In the genomic region with DNA sequence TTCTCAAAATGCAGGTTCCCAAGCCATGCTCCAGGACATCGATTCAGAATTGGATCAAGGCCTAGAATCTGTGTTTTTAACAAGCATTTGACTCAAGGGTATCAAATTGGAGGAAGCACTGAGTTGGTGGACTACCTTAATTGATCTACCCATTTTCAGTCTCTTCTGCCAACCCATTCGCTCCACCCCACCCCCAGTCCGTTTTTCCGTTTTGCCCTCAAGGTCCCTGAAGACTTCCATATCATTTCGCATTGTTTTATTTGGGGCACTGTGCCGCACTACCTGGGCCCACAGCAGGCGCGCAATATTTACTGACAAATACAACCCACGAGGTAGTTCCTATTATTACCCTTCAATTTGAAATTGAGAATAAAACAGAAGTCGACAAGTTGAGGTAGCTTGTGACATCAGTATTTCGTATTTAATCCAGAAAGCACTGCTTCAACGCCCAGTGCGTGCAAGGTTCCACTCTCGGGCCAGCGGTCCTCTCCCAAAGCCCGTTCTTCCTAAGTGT, we compare ENCODE assay signal across 1 cellular context.
TF ChIP-seq lines count a peak whose summit lies in the region.

No MANE protein-coding gene starts in this region.

TF ChIP-seq in K562, 482 proteins besides CTCF, POLR2A, EP300 and RAD21 (continued from another document and continues in another):
- no peak for TF ChIP-seq ETS1 (conservative IDR thresholded peaks at IDR 0.05; ENCODE audit: control insufficient read depth, low read depth, low read length)
- TF ChIP-seq ZSCAN32 (CRISPR knock-in tag; IDR thresholded peaks at IDR 0.05), result no peak
- no peak for TF ChIP-seq ZNF436 (CRISPR knock-in tag; IDR thresholded peaks at IDR 0.05)
- TF ChIP-seq BRD9 (IDR thresholded peaks at IDR 0.05; ENCODE audit: low read depth, partially characterized antibody), result peak; percentile 71
- TF ChIP-seq, protein P1, sequence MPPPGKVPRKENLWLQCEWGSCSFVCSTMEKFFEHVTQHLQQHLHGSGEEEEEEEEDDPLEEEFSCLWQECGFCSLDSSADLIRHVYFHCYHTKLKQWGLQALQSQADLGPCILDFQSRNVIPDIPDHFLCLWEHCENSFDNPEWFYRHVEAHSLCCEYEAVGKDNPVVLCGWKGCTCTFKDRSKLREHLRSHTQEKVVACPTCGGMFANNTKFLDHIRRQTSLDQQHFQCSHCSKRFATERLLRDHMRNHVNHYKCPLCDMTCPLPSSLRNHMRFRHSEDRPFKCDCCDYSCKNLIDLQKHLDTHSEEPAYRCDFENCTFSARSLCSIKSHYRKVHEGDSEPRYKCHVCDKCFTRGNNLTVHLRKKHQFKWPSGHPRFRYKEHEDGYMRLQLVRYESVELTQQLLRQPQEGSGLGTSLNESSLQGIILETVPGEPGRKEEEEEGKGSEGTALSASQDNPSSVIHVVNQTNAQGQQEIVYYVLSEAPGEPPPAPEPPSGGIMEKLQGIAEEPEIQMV (tag; conservative IDR thresholded peaks at IDR 0.05; ENCODE audit: low read depth), result no peak
- TF ChIP-seq HNRNPH1 (optimal IDR thresholded peaks at IDR 0.05; ENCODE audit: low read depth, low read length), result no peak
- no peak for TF ChIP-seq HMBOX1 (IDR thresholded peaks at IDR 0.05)
- TF ChIP-seq ZKSCAN3 (CRISPR knock-in tag; IDR thresholded peaks at IDR 0.05), result no peak
- TF ChIP-seq PHF20 (IDR thresholded peaks at IDR 0.05; ENCODE audit: partially characterized antibody), result no peak
- TF ChIP-seq, protein P2, sequence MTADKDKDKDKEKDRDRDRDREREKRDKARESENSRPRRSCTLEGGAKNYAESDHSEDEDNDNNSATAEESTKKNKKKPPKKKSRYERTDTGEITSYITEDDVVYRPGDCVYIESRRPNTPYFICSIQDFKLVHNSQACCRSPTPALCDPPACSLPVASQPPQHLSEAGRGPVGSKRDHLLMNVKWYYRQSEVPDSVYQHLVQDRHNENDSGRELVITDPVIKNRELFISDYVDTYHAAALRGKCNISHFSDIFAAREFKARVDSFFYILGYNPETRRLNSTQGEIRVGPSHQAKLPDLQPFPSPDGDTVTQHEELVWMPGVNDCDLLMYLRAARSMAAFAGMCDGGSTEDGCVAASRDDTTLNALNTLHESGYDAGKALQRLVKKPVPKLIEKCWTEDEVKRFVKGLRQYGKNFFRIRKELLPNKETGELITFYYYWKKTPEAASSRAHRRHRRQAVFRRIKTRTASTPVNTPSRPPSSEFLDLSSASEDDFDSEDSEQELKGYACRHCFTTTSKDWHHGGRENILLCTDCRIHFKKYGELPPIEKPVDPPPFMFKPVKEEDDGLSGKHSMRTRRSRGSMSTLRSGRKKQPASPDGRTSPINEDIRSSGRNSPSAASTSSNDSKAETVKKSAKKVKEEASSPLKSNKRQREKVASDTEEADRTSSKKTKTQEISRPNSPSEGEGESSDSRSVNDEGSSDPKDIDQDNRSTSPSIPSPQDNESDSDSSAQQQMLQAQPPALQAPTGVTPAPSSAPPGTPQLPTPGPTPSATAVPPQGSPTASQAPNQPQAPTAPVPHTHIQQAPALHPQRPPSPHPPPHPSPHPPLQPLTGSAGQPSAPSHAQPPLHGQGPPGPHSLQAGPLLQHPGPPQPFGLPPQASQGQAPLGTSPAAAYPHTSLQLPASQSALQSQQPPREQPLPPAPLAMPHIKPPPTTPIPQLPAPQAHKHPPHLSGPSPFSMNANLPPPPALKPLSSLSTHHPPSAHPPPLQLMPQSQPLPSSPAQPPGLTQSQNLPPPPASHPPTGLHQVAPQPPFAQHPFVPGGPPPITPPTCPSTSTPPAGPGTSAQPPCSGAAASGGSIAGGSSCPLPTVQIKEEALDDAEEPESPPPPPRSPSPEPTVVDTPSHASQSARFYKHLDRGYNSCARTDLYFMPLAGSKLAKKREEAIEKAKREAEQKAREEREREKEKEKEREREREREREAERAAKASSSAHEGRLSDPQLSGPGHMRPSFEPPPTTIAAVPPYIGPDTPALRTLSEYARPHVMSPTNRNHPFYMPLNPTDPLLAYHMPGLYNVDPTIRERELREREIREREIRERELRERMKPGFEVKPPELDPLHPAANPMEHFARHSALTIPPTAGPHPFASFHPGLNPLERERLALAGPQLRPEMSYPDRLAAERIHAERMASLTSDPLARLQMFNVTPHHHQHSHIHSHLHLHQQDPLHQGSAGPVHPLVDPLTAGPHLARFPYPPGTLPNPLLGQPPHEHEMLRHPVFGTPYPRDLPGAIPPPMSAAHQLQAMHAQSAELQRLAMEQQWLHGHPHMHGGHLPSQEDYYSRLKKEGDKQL (CRISPR knock-in tag; IDR thresholded peaks at IDR 0.05; ENCODE audit: borderline replicate concordance), result no peak
- no peak for TF ChIP-seq CREBBP (IDR thresholded peaks at IDR 0.05; ENCODE audit: low read depth, low read length)
- TF ChIP-seq STAT6 (CRISPR knock-in tag; IDR thresholded peaks at IDR 0.05), result no peak
- no peak for TF ChIP-seq STAT5A (IDR thresholded peaks at IDR 0.05; ENCODE audit: borderline replicate concordance, low read length)
- no peak for TF ChIP-seq TRIM25 (IDR thresholded peaks at IDR 0.05; ENCODE audit: borderline replicate concordance)
- no peak for TF ChIP-seq ZZZ3 (IDR thresholded peaks at IDR 0.05)
- TF ChIP-seq ZNF766 (CRISPR knock-in tag; conservative IDR thresholded peaks at IDR 0.05), result no peak
- TF ChIP-seq CAMTA2 (CRISPR knock-in tag; conservative IDR thresholded peaks at IDR 0.05), result no peak
- TF ChIP-seq CHD1 (IDR thresholded peaks at IDR 0.05; ENCODE audit: low read length), result peak; percentile 65
- TF ChIP-seq, protein P3, sequence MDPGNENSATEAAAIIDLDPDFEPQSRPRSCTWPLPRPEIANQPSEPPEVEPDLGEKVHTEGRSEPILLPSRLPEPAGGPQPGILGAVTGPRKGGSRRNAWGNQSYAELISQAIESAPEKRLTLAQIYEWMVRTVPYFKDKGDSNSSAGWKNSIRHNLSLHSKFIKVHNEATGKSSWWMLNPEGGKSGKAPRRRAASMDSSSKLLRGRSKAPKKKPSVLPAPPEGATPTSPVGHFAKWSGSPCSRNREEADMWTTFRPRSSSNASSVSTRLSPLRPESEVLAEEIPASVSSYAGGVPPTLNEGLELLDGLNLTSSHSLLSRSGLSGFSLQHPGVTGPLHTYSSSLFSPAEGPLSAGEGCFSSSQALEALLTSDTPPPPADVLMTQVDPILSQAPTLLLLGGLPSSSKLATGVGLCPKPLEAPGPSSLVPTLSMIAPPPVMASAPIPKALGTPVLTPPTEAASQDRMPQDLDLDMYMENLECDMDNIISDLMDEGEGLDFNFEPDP (CRISPR knock-in tag; IDR thresholded peaks at IDR 0.05), result no peak
- TF ChIP-seq MEF2D (tag; conservative IDR thresholded peaks at IDR 0.05; ENCODE audit: low read depth), result no peak
- no peak for TF ChIP-seq NR2C1 (IDR thresholded peaks at IDR 0.05)
- TF ChIP-seq NR2C1 (tag; IDR thresholded peaks at IDR 0.05), result no peak
- TF ChIP-seq SIN3B (IDR thresholded peaks at IDR 0.05; ENCODE audit: low read depth), result no peak
- TF ChIP-seq ZBTB12 (CRISPR knock-in tag; IDR thresholded peaks at IDR 0.05), result no peak
- TF ChIP-seq ZNF780A (CRISPR knock-in tag; IDR thresholded peaks at IDR 0.05), result no peak
- TF ChIP-seq, protein P4, sequence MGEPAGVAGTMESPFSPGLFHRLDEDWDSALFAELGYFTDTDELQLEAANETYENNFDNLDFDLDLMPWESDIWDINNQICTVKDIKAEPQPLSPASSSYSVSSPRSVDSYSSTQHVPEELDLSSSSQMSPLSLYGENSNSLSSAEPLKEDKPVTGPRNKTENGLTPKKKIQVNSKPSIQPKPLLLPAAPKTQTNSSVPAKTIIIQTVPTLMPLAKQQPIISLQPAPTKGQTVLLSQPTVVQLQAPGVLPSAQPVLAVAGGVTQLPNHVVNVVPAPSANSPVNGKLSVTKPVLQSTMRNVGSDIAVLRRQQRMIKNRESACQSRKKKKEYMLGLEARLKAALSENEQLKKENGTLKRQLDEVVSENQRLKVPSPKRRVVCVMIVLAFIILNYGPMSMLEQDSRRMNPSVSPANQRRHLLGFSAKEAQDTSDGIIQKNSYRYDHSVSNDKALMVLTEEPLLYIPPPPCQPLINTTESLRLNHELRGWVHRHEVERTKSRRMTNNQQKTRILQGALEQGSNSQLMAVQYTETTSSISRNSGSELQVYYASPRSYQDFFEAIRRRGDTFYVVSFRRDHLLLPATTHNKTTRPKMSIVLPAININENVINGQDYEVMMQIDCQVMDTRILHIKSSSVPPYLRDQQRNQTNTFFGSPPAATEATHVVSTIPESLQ (CRISPR knock-in tag; IDR thresholded peaks at IDR 0.05), result no peak
- no peak for TF ChIP-seq DNMT1 (IDR thresholded peaks at IDR 0.05)
- TF ChIP-seq CREB3 (tag; conservative IDR thresholded peaks at IDR 0.05; ENCODE audit: low read depth), result 0 out of 2 replicates have a peak, but pooled peaks have one; percentile 72
